Comparison of ENCODE assay signal across 1 cellular context in the genomic region with DNA sequence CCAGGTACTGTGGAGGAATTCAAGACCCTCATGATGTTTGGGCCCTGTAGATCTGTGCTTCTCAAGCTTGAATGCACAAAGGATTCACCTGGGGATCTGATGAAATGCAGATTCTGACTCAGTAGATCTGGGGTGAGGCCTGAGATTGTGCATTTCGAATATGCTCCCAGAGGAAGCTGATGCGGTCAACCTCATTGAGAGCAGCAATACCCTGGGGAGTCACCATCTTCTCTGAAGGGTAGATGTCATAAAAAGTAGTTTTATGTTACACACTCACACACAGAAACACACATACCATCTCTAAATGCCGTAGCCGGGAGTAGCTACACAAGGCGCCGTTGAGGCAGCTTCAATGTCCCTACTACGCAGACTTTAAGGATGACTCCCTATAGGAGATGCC.
TF ChIP-seq lines count a peak whose summit lies in the region.

No MANE protein-coding gene starts in this region.

TF ChIP-seq in GM12878, 131 proteins besides CTCF, POLR2A, EP300 and RAD21 (continues in another document):
- TF ChIP-seq, protein P1, sequence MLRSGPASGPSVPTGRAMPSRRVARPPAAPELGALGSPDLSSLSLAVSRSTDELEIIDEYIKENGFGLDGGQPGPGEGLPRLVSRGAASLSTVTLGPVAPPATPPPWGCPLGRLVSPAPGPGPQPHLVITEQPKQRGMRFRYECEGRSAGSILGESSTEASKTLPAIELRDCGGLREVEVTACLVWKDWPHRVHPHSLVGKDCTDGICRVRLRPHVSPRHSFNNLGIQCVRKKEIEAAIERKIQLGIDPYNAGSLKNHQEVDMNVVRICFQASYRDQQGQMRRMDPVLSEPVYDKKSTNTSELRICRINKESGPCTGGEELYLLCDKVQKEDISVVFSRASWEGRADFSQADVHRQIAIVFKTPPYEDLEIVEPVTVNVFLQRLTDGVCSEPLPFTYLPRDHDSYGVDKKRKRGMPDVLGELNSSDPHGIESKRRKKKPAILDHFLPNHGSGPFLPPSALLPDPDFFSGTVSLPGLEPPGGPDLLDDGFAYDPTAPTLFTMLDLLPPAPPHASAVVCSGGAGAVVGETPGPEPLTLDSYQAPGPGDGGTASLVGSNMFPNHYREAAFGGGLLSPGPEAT (IDR thresholded peaks at IDR 0.05; ENCODE audit: low read depth) = peak; percentile 20; the same call in 1 of the 2 replicates
- TF ChIP-seq POU2F2 (IDR thresholded peaks at IDR 0.05; ENCODE audit: borderline replicate concordance, low read depth, low read length) = 0 out of 3 replicates have a peak, but pooled peaks have one; percentile 29
- peak; percentile 41 for TF ChIP-seq IKZF1 (conservative IDR thresholded peaks at IDR 0.05)
- TF ChIP-seq, protein P2, sequence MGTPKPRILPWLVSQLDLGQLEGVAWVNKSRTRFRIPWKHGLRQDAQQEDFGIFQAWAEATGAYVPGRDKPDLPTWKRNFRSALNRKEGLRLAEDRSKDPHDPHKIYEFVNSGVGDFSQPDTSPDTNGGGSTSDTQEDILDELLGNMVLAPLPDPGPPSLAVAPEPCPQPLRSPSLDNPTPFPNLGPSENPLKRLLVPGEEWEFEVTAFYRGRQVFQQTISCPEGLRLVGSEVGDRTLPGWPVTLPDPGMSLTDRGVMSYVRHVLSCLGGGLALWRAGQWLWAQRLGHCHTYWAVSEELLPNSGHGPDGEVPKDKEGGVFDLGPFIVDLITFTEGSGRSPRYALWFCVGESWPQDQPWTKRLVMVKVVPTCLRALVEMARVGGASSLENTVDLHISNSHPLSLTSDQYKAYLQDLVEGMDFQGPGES (IDR thresholded peaks at IDR 0.05) = no peak
- no peak for TF ChIP-seq TCF7 (IDR thresholded peaks at IDR 0.05; ENCODE audit: borderline replicate concordance)
- peak; percentile 95 for TF ChIP-seq RUNX3 (IDR thresholded peaks at IDR 0.05; ENCODE audit: low read length)
- TF ChIP-seq HDAC6 (IDR thresholded peaks at IDR 0.05; ENCODE audit: unreplicated experiment) = no peak
- 0 out of 2 replicates have a peak, but pooled peaks have one; percentile 21 for TF ChIP-seq MTA2 (IDR thresholded peaks at IDR 0.05; ENCODE audit: low read depth)
- TF ChIP-seq MYB (IDR thresholded peaks at IDR 0.05; ENCODE audit: borderline replicate concordance, low read depth, low read length) = no peak
- no peak for TF ChIP-seq MYC (IDR thresholded peaks at IDR 0.05; ENCODE audit: insufficient read depth, insufficient read length, insufficient replicate concordance, low read length, severe bottlenecking)
- TF ChIP-seq, protein P3, sequence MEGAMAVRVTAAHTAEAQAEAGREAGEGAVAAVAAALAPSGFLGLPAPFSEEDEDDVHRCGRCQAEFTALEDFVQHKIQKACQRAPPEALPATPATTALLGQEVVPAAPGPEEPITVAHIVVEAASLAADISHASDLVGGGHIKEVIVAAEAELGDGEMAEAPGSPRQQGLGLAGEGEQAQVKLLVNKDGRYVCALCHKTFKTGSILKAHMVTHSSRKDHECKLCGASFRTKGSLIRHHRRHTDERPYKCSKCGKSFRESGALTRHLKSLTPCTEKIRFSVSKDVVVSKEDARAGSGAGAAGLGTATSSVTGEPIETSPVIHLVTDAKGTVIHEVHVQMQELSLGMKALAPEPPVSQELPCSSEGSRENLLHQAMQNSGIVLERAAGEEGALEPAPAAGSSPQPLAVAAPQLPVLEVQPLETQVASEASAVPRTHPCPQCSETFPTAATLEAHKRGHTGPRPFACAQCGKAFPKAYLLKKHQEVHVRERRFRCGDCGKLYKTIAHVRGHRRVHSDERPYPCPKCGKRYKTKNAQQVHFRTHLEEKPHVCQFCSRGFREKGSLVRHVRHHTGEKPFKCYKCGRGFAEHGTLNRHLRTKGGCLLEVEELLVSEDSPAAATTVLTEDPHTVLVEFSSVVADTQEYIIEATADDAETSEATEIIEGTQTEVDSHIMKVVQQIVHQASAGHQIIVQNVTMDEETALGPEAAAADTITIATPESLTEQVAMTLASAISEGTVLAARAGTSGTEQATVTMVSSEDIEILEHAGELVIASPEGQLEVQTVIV (IDR thresholded peaks at IDR 0.05; ENCODE audit: borderline replicate concordance, partially characterized antibody) = no peak
- no peak for TF ChIP-seq SP1 (IDR thresholded peaks at IDR 0.05; ENCODE audit: low read depth, low read length)
- TF ChIP-seq SMARCA5 (IDR thresholded peaks at IDR 0.05) = no peak
- TF ChIP-seq SIN3A (IDR thresholded peaks at IDR 0.05; ENCODE audit: low read depth, low read length) = no peak
- 0 out of 2 replicates have a peak, but pooled peaks have one; percentile 17 for TF ChIP-seq ZNF24 (IDR thresholded peaks at IDR 0.05)
- TF ChIP-seq SUZ12 (IDR thresholded peaks at IDR 0.05; ENCODE audit: unreplicated experiment) = no peak
- TF ChIP-seq, protein P4, sequence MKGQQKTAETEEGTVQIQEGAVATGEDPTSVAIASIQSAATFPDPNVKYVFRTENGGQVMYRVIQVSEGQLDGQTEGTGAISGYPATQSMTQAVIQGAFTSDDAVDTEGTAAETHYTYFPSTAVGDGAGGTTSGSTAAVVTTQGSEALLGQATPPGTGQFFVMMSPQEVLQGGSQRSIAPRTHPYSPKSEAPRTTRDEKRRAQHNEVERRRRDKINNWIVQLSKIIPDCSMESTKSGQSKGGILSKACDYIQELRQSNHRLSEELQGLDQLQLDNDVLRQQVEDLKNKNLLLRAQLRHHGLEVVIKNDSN (IDR thresholded peaks at IDR 0.05; ENCODE audit: borderline replicate concordance, extremely low read length, insufficient read depth, low read depth, low read length) = no peak
- no peak for TF ChIP-seq RBBP5 (conservative IDR thresholded peaks at IDR 0.05)
- TF ChIP-seq IKZF2 (IDR thresholded peaks at IDR 0.05) = peak; percentile 48 to 58
- TF ChIP-seq NFYA (IDR thresholded peaks at IDR 0.05; ENCODE audit: borderline replicate concordance, low read depth, low read length) = no peak
- TF ChIP-seq ZBED1 (IDR thresholded peaks at IDR 0.05; ENCODE audit: borderline replicate concordance) = no peak; the same call in 1 of the 2 replicates
- TF ChIP-seq MEF2A (IDR thresholded peaks at IDR 0.05; ENCODE audit: insufficient read depth, low read depth, low read length) = no peak
- TF ChIP-seq ZSCAN29 (IDR thresholded peaks at IDR 0.05) = no peak
- TF ChIP-seq CBX3 (IDR thresholded peaks at IDR 0.05; ENCODE audit: borderline replicate concordance, low read depth) = no peak
- no peak for TF ChIP-seq TARDBP (IDR thresholded peaks at IDR 0.05; ENCODE audit: borderline replicate concordance)
- TF ChIP-seq SREBF2 (IDR thresholded peaks at IDR 0.05; ENCODE audit: low read length) = no peak
- no peak for TF ChIP-seq MXI1 (IDR thresholded peaks at IDR 0.05; ENCODE audit: low read depth, low read length)
- no peak for TF ChIP-seq ATF7 (IDR thresholded peaks at IDR 0.05; ENCODE audit: low read depth)
- TF ChIP-seq, protein P5, sequence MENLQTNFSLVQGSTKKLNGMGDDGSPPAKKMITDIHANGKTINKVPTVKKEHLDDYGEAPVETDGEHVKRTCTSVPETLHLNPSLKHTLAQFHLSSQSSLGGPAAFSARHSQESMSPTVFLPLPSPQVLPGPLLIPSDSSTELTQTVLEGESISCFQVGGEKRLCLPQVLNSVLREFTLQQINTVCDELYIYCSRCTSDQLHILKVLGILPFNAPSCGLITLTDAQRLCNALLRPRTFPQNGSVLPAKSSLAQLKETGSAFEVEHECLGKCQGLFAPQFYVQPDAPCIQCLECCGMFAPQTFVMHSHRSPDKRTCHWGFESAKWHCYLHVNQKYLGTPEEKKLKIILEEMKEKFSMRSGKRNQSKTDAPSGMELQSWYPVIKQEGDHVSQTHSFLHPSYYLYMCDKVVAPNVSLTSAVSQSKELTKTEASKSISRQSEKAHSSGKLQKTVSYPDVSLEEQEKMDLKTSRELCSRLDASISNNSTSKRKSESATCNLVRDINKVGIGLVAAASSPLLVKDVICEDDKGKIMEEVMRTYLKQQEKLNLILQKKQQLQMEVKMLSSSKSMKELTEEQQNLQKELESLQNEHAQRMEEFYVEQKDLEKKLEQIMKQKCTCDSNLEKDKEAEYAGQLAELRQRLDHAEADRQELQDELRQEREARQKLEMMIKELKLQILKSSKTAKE (IDR thresholded peaks at IDR 0.05; ENCODE audit: low read depth, poor library complexity, severe bottlenecking) = peak; percentile 30
- TF ChIP-seq FOXM1 (IDR thresholded peaks at IDR 0.05; ENCODE audit: low read depth, low read length) = no peak
- TF ChIP-seq CREM (IDR thresholded peaks at IDR 0.05; ENCODE audit: low read depth) = peak; percentile 49
- TF ChIP-seq EGR1 (IDR thresholded peaks at IDR 0.05; ENCODE audit: borderline replicate concordance in 1 of 2, low read depth in 2 of 2, low read length in 2 of 2) = no peak
- TF ChIP-seq TCF12 (IDR thresholded peaks at IDR 0.05; ENCODE audit: low read depth, low read length) = no peak
- TF ChIP-seq, protein P6, sequence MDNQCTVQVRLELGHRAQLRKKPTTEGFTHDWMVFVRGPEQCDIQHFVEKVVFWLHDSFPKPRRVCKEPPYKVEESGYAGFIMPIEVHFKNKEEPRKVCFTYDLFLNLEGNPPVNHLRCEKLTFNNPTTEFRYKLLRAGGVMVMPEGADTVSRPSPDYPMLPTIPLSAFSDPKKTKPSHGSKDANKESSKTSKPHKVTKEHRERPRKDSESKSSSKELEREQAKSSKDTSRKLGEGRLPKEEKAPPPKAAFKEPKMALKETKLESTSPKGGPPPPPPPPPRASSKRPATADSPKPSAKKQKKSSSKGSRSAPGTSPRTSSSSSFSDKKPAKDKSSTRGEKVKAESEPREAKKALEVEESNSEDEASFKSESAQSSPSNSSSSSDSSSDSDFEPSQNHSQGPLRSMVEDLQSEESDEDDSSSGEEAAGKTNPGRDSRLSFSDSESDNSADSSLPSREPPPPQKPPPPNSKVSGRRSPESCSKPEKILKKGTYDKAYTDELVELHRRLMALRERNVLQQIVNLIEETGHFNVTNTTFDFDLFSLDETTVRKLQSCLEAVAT (IDR thresholded peaks at IDR 0.05) = 0 out of 2 replicates have a peak, but pooled peaks have one; percentile 29
- no peak for TF ChIP-seq LARP7 (IDR thresholded peaks at IDR 0.05)
- TF ChIP-seq SMAD5 (IDR thresholded peaks at IDR 0.05; ENCODE audit: low read depth) = no peak
- TF ChIP-seq MEF2B (IDR thresholded peaks at IDR 0.05; ENCODE audit: partially characterized antibody, poor library complexity, severe bottlenecking) = peak; percentile 94
- peak; percentile 31; the same call in 1 of the 2 replicates for TF ChIP-seq BCL11A (IDR thresholded peaks at IDR 0.05; ENCODE audit: low read depth, low read length)
- TF ChIP-seq, protein P7, sequence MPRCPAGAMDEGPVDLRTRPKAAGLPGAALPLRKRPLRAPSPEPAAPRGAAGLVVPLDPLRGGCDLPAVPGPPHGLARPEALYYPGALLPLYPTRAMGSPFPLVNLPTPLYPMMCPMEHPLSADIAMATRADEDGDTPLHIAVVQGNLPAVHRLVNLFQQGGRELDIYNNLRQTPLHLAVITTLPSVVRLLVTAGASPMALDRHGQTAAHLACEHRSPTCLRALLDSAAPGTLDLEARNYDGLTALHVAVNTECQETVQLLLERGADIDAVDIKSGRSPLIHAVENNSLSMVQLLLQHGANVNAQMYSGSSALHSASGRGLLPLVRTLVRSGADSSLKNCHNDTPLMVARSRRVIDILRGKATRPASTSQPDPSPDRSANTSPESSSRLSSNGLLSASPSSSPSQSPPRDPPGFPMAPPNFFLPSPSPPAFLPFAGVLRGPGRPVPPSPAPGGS (IDR thresholded peaks at IDR 0.05; ENCODE audit: borderline replicate concordance, insufficient read depth, low read depth, low read length, poor library complexity, severe bottlenecking) = no peak
- TF ChIP-seq, protein P8, sequence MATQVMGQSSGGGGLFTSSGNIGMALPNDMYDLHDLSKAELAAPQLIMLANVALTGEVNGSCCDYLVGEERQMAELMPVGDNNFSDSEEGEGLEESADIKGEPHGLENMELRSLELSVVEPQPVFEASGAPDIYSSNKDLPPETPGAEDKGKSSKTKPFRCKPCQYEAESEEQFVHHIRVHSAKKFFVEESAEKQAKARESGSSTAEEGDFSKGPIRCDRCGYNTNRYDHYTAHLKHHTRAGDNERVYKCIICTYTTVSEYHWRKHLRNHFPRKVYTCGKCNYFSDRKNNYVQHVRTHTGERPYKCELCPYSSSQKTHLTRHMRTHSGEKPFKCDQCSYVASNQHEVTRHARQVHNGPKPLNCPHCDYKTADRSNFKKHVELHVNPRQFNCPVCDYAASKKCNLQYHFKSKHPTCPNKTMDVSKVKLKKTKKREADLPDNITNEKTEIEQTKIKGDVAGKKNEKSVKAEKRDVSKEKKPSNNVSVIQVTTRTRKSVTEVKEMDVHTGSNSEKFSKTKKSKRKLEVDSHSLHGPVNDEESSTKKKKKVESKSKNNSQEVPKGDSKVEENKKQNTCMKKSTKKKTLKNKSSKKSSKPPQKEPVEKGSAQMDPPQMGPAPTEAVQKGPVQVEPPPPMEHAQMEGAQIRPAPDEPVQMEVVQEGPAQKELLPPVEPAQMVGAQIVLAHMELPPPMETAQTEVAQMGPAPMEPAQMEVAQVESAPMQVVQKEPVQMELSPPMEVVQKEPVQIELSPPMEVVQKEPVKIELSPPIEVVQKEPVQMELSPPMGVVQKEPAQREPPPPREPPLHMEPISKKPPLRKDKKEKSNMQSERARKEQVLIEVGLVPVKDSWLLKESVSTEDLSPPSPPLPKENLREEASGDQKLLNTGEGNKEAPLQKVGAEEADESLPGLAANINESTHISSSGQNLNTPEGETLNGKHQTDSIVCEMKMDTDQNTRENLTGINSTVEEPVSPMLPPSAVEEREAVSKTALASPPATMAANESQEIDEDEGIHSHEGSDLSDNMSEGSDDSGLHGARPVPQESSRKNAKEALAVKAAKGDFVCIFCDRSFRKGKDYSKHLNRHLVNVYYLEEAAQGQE (IDR thresholded peaks at IDR 0.05; ENCODE audit: low read depth, low read length) = no peak
- TF ChIP-seq, protein P9, sequence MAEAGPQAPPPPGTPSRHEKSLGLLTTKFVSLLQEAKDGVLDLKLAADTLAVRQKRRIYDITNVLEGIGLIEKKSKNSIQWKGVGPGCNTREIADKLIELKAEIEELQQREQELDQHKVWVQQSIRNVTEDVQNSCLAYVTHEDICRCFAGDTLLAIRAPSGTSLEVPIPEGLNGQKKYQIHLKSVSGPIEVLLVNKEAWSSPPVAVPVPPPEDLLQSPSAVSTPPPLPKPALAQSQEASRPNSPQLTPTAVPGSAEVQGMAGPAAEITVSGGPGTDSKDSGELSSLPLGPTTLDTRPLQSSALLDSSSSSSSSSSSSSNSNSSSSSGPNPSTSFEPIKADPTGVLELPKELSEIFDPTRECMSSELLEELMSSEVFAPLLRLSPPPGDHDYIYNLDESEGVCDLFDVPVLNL (IDR thresholded peaks at IDR 0.05; ENCODE audit: low read depth, low read length) = no peak
- no peak for TF ChIP-seq SMC3 (IDR thresholded peaks at IDR 0.05; ENCODE audit: borderline replicate concordance, low read length)
- TF ChIP-seq SREBF1 (IDR thresholded peaks at IDR 0.05; ENCODE audit: low read length) = no peak
- TF ChIP-seq HDAC2 (IDR thresholded peaks at IDR 0.05) = no peak
- TF ChIP-seq RCOR1 (conservative IDR thresholded peaks at IDR 0.05; ENCODE audit: low read depth, low read length) = no peak
